In the genomic region with DNA sequence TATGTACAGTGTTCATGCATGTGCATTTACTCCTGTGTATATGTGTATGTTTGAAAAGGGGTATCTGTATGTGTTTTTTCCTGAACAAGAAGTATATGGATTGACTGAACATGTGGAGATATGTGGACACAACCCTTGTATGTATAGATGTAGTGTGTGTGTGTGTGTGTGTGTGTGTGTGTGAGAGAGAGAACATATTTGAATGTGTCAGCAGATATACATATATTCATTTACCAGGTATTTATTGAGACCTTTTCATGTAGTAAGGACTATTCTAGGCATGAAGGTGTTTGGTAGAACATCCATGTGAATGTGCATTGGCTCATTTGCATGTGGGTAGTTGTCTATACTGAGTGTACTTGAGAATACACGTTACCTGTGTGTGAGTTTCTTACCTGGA, we compare ENCODE assay signal across 18 cellular contexts.
"Had no signal": no experiment of that assay in that cellular context is flagged by ENCODE, and none has a peak within 500 bp of the region (broad histone marks: within the 10 kb centered on the region; RNA-seq: fewer than 3 reads in every experiment).

No MANE protein-coding gene starts in this region.

- FAIRE-seq: kidney had no signal

- DNase-seq: activated CD4-positive, alpha-beta T cell treated with anti-CD3 and anti-CD28 coated beads, Interleukin-2, amount 10 ng/mL, durations not matched to agents 7 days and 5 days; activated CD8-positive, alpha-beta memory T cell treated with anti-CD3 and anti-CD28 coated beads, Interleukin-2, amount 50 U/mL, for 4 hours; activated naive CD8-positive, alpha-beta T cell treated with anti-CD3 and anti-CD28 coated beads, Interleukin-2, amount 50 U/mL, for 24 hours; brain microvascular endothelial cell; colonic mucosa; erythroblast; foreskin melanocyte; kidney; nephron progenitor cell; spleen; stimulated activated naive CD4-positive, alpha-beta T cell; T-helper 1 cell; T1000; uterus had no signal

- ATAC-seq: activated naive CD8-positive, alpha-beta T cell treated with anti-CD3 and anti-CD28 coated beads, Interleukin-2, amount 50 U/mL, for 24 hours; left lobe of liver had no signal

- H3K4me3 Mint-ChIP-seq: activated CD4-positive, alpha-beta T cell treated with anti-CD3 and anti-CD28 coated beads, Interleukin-2, amount 10 ng/mL, durations not matched to agents 7 days and 5 days; activated naive CD8-positive, alpha-beta T cell treated with anti-CD3 and anti-CD28 coated beads, Interleukin-2, amount 50 U/mL, for 24 hours; central memory CD8-positive, alpha-beta T cell; nephron progenitor cell had no signal

- H3K27me3 Mint-ChIP-seq: activated CD4-positive, alpha-beta T cell treated with anti-CD3 and anti-CD28 coated beads, Interleukin-2, amount 10 ng/mL, durations not matched to agents 7 days and 5 days; activated naive CD8-positive, alpha-beta T cell treated with anti-CD3 and anti-CD28 coated beads, Interleukin-2, amount 50 U/mL, for 24 hours; central memory CD8-positive, alpha-beta T cell had no signal

- H3K4me3 ChIP-seq: colonic mucosa, lung, spleen, tibial nerve, uterus had no signal

- H3K27ac ChIP-seq: brain microvascular endothelial cell, colonic mucosa, spleen, tibial nerve, uterus had no signal

- H3K27me3 ChIP-seq: brain microvascular endothelial cell, colonic mucosa, spleen, tibial nerve, uterus had no signal

- H3K4me1 ChIP-seq: colonic mucosa, uterus had no signal

- H3K9me3 Mint-ChIP-seq: activated CD4-positive, alpha-beta T cell treated with anti-CD3 and anti-CD28 coated beads, Interleukin-2, amount 10 ng/mL, durations not matched to agents 7 days and 5 days; activated naive CD8-positive, alpha-beta T cell treated with anti-CD3 and anti-CD28 coated beads, Interleukin-2, amount 50 U/mL, for 24 hours; central memory CD8-positive, alpha-beta T cell; nephron progenitor cell had no signal

- H3K27ac Mint-ChIP-seq: activated CD4-positive, alpha-beta T cell treated with anti-CD3 and anti-CD28 coated beads, Interleukin-2, amount 10 ng/mL, durations not matched to agents 7 days and 5 days; activated naive CD8-positive, alpha-beta T cell treated with anti-CD3 and anti-CD28 coated beads, Interleukin-2, amount 50 U/mL, for 24 hours had no signal

- H3K9me3 ChIP-seq: colonic mucosa, spleen, tibial nerve, uterus had no signal

- H3K36me3 ChIP-seq: uterus had no signal
